1 cellular context compared by ENCODE assay signal in the genomic region with DNA sequence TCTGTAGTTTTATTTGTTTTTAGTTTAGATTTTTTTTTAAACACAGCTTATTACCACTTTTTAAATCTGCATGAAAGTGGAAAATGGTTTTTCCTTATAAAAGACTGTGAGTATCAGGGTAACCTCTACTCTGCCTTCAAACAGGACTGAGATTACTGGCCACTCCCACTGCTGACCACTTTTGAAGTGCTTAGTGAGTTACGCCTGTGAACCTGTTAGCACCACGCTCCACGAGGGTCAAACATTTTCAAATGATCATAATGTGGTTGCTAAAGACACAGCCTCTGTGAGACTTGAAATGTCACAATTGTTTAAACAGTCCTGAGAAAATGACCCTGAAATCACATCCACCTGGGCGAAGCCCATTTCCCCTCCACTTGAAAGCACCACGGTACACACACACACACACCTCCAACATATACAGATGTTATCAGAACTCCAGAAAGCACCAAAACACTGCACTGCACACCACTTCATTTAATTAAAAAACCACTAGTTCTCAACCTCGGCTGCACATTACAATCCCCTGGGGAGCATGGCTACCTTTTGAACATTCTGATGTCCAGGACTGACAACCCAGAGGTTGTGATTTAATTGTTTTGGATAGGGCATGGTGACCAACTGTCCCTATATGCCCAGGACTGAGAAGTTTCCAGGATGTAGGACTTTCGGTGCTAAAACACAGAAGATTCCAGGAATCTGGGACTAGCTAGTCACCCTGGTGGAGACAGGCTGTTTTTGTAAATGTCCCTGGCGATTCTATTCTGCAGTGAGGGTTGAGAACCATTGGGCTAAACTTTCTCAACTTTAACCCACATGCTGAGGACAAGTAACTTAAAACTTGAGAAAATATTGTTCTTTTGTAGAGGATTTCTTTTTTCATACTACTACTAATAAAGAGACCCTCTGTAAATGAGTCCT.
TF ChIP-seq lines count a peak whose summit lies in the region.

No MANE protein-coding gene starts in this region.

TF ChIP-seq in GM12878, 131 proteins besides CTCF, POLR2A, EP300 and RAD21 (continued from another document):
- TF ChIP-seq, protein P1, sequence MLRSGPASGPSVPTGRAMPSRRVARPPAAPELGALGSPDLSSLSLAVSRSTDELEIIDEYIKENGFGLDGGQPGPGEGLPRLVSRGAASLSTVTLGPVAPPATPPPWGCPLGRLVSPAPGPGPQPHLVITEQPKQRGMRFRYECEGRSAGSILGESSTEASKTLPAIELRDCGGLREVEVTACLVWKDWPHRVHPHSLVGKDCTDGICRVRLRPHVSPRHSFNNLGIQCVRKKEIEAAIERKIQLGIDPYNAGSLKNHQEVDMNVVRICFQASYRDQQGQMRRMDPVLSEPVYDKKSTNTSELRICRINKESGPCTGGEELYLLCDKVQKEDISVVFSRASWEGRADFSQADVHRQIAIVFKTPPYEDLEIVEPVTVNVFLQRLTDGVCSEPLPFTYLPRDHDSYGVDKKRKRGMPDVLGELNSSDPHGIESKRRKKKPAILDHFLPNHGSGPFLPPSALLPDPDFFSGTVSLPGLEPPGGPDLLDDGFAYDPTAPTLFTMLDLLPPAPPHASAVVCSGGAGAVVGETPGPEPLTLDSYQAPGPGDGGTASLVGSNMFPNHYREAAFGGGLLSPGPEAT (IDR thresholded peaks at IDR 0.05; ENCODE audit: low read depth): peak; percentile 74; the same call in 1 of the 2 replicates
- peak; percentile 52; the same call in 1 of the 2 replicates for TF ChIP-seq ATF7 (IDR thresholded peaks at IDR 0.05; ENCODE audit: low read depth)
- peak; percentile 99 for TF ChIP-seq MEF2B (IDR thresholded peaks at IDR 0.05; ENCODE audit: partially characterized antibody, poor library complexity, severe bottlenecking)
